Comparison of ENCODE assay signal across 22 cellular contexts in the genomic region with DNA sequence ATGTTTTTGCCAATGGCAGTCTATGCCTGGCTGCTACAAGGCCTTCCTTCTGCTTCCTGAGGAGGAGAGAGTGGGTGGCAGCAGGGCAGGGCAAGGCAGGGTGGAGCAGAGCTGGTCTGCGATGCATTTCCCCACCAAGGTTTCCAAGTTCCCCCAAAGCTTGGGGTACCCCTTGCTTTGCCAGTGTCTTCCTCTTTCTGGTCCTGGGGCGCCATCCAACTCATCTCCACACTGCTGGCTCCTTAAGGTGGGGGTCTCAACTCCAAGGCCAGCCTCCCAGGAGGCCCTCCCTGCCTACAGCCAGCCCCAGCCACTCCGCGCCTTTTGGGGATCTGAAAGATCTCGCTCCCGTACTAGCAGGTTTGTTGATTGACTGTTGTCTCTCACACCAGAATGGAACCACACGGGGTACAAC. TPM values are rescaled to one million over a fixed set of nuclear protein-coding genes. Genes with fewer than 3 reads are reported as not detected.
DNase-seq lines count a peak whose midpoint lies in the region; ATAC-seq, FAIRE-seq and TF ChIP-seq lines count a peak whose summit lies in the region.
"Had no signal": no experiment of that assay in that cellular context is flagged by ENCODE, and none has a peak within 500 bp of the region (broad histone marks: within the 10 kb centered on the region; RNA-seq: fewer than 3 reads in every experiment).

No MANE protein-coding gene starts in this region.

- intact Hi-C loops in kidney (cut with DNase I): no loop called here

- peaks cover 4% of the 10 kb centered on the region for H4K20me1 ChIP-seq in osteoblast (ENCODE audit: insufficient read depth, low read length)

- peaks cover 12% of the 10 kb centered on the region for H3K27me3 Mint-ChIP-seq in T-helper 2 cell treated with Interferon-gamma antibody and Interleukin-4, amounts not matched to agents 5 μg/mL and 100 μg/mL, for 36 hours (ENCODE audit: low read depth)

- TF ChIP-seq CTCF in kidney (IDR thresholded peaks at IDR 0.05; ENCODE audit: borderline replicate concordance, extremely low read depth, insufficient read depth) (no peak), osteoblast (IDR thresholded peaks at IDR 0.05; ENCODE audit: extremely low read depth, low read depth, low read length) (no peak)

- H3K4me1 ChIP-seq in NT2/D1 (ENCODE audit: insufficient read depth, insufficient read length) (peaks cover 5% of the 10 kb centered on the region), kidney (ENCODE audit: control insufficient read depth in 1 of 2, insufficient read depth in 1 of 2, low read depth in 1 of 2, low read length in 2 of 2) (peaks cover 0 to 3% of the 10 kb centered on the region in 2 donors), osteoblast (ENCODE audit: insufficient read depth, low read length) (no peaks in the 10 kb centered on the region)

- H3K9ac ChIP-seq in NT2/D1 (ENCODE audit: insufficient read length, low read depth): peak overlapping the region; percentile 32
- H3K9ac ChIP-seq in kidney (ENCODE audit: low read length in 2 of 2): no peak overlapping the region
- H3K9ac ChIP-seq: BLaER1 had no signal

- H3K36me3 ChIP-seq in NT2/D1 (ENCODE audit: insufficient read depth, insufficient read length, low read length) (peaks cover 4% of the 10 kb centered on the region), kidney (ENCODE audit: control insufficient read depth in 1 of 2, insufficient read depth in 2 of 2, low read length in 2 of 2) (no peaks in the 10 kb centered on the region), osteoblast (ENCODE audit: insufficient read depth, low read length) (peaks cover 3% of the 10 kb centered on the region)
- H3K36me3 ChIP-seq: BLaER1, Peyer's patch had no signal

- H3K9me3 ChIP-seq in NT2/D1 (ENCODE audit: insufficient read depth, low read length): no peaks in the 10 kb centered on the region
- H3K9me3 ChIP-seq in kidney (ENCODE audit: control insufficient read depth in 1 of 2, low read length in 2 of 2): no peaks in the 10 kb centered on the region
- H3K9me3 ChIP-seq in osteoblast (ENCODE audit: low read depth, low read length): no peaks in the 10 kb centered on the region
- H3K9me3 ChIP-seq: BLaER1, Peyer's patch had no signal

- H3K4me3 Mint-ChIP-seq in T-helper 2 cell treated with Interferon-gamma antibody and Interleukin-4, amounts not matched to agents 5 μg/mL and 100 μg/mL, for 36 hours: no peak overlapping the region

- H3K4me3 ChIP-seq in NT2/D1 (ENCODE audit: insufficient read length, low read depth): no peak overlapping the region
- H3K4me3 ChIP-seq in kidney (ENCODE audit: low read length in 2 of 2): no peak overlapping the region
- H3K4me3 ChIP-seq in osteoblast (ENCODE audit: insufficient read depth, low read length): no peak overlapping the region
- H3K4me3 ChIP-seq: BLaER1, Peyer's patch had no signal

- no peak overlapping the region for H3K27ac ChIP-seq in kidney (ENCODE audit: low read depth in 2 of 2, low read length in 2 of 2)
- no peak overlapping the region for H3K27ac ChIP-seq in osteoblast (ENCODE audit: low read depth, low read length)
- H3K27ac ChIP-seq: 22Rv1, BLaER1, Peyer's patch had no signal

- peaks cover 6% of the 10 kb centered on the region for H3K4me1 Mint-ChIP-seq in T-helper 2 cell treated with Interferon-gamma antibody and Interleukin-4, amounts not matched to agents 5 μg/mL and 100 μg/mL, for 36 hours (ENCODE audit: low read depth)

- peaks cover 8% of the 10 kb centered on the region for H3K79me2 ChIP-seq in osteoblast (ENCODE audit: insufficient read depth, low read length)

- H3K27ac Mint-ChIP-seq in T-helper 2 cell treated with Interferon-gamma antibody and Interleukin-4, amounts not matched to agents 5 μg/mL and 100 μg/mL, for 36 hours: peak overlapping the region; percentile 10

- ATAC-seq in esophagus mucosa: no peak

- DNase-seq in T-helper 2 cell treated with Interferon-gamma antibody and Interleukin-4, amounts not matched to agents 5 μg/mL and 100 μg/mL, for 36 hours (ENCODE audit: low spot score): no peak
- DNase-seq in T-helper 2 cell: no peak
- no peak for DNase-seq in NT2/D1 (ENCODE audit: low read depth, low spot score)
- peak; percentile 58 for DNase-seq in kidney
- peak; percentile 86 for DNase-seq in osteoblast (ENCODE audit: insufficient read length, low spot score, missing footprints)
- DNase-seq in stimulated activated CD4-positive, alpha-beta T cell treated with anti-CD3 and anti-CD28 coated beads, Interleukin-4, amount 100 ng/mL, for 4 hours: no peak
- DNase-seq in GM19240 (ENCODE audit: insufficient read length, low spot score): no peak
- DNase-seq: ACHN, Kasumi-1, NCI-H1694, NCI-H2081, NCI-H2171, NCI-H345, NCI-H524, NCI-H82, Peyer's patch, Right ventricle myocardium superior had no signal

- FAIRE-seq in kidney (lab: Jason Lieb, UNC): no peak
- FAIRE-seq: G401.6, GM18507 had no signal

- no peaks in the 10 kb centered on the region for H3K9me3 Mint-ChIP-seq in T-helper 2 cell treated with Interferon-gamma antibody and Interleukin-4, amounts not matched to agents 5 μg/mL and 100 μg/mL, for 36 hours

- no peak overlapping the region for H2AFZ ChIP-seq in osteoblast (ENCODE audit: low read length)

- no peak overlapping the region for H3K4me2 ChIP-seq in osteoblast (ENCODE audit: insufficient read depth, low read length)
- H3K4me2 ChIP-seq: BLaER1 had no signal

- H3K36me3 Mint-ChIP-seq in T-helper 2 cell treated with Interferon-gamma antibody and Interleukin-4, amounts not matched to agents 5 μg/mL and 100 μg/mL, for 36 hours (ENCODE audit: low read depth): peaks cover 3% of the 10 kb centered on the region

- peaks cover 8% of the 10 kb centered on the region for H3K27me3 ChIP-seq in NT2/D1 (ENCODE audit: insufficient read depth, insufficient read length)
- no peaks in the 10 kb centered on the region for H3K27me3 ChIP-seq in osteoblast (ENCODE audit: insufficient read depth, low read length)
- H3K27me3 ChIP-seq: Peyer's patch had no signal

RNA-seq across cellular contexts. Expression of gene SKI, which starts 3.9 kb away (rescaled TPM):
- total RNA-seq in kidney (78.6 TPM), osteoblast (48.9 TPM in 2 replicates), esophagus mucosa (21.6 TPM)
- polyA plus RNA-seq in kidney (ENCODE audit: insufficient read depth, low read depth, low replicate concordance): 9.2 TPM

RNA-seq across cellular contexts. Expression of gene FAAP20, which starts 29.6 kb away (rescaled TPM):
- 69.0 TPM for total RNA-seq in kidney
- polyA plus RNA-seq in kidney (ENCODE audit: insufficient read depth, low read depth, low replicate concordance): 109 TPM
- total RNA-seq in osteoblast: 18.6 and 25.3 TPM in 2 replicates
- 36.5 TPM for total RNA-seq in esophagus mucosa

Comparison
In these comparisons a context has a peak if more than half of its experiments do, and no peak if none do; other contexts are left out.
1. DNase-seq: peak in kidney (single experiment) and osteoblast (single experiment); none in T-helper 2 cell treated with Interferon-gamma antibody and Interleukin-4, amounts not matched to agents 5 μg/mL and 100 μg/mL, for 36 hours (single experiment), T-helper 2 cell (0 of 5), NT2/D1 (single experiment), stimulated activated CD4-positive, alpha-beta T cell treated with anti-CD3 and anti-CD28 coated beads, Interleukin-4, amount 100 ng/mL, for 4 hours (0 of 2) and GM19240 (single experiment).